Comparison of ENCODE assay signal across 8 cellular contexts in genomic region chr22:50531546-50532352, GRCh38. TPM values are rescaled to one million over a fixed set of nuclear protein-coding genes. Genes with fewer than 3 reads are reported as not detected.
DNase-seq lines count a peak whose midpoint lies in the region; TF ChIP-seq lines count a peak whose summit lies in the region.

No MANE protein-coding gene starts in this region.

- H3K27me3 ChIP-seq in HUES48 (ENCODE audit: control insufficient read depth, insufficient read depth, low read length) = peaks cover 70% of the 10 kb centered on the region

- peak; percentile 74 for DNase-seq in EL
- peak; percentile 33 for DNase-seq in cerebellar cortex (ENCODE audit: low spot score)
- DNase-seq in kidney tubule cell (ENCODE audit: low spot score) = peak; percentile 64
- DNase-seq in stimulated activated CD4-positive, alpha-beta T cell treated with anti-CD3 and anti-CD28 coated beads, Interleukin-2, amount 100 ng/mL, for 4 hours (ENCODE audit: low read depth) = peak; percentile 76
- DNase-seq in SK-N-DZ (ENCODE audit: low spot score) = no peak
- no peak for DNase-seq in NCI-H1694 treated with DMSO at 0.1 percent for 48 hours (lab: John Stamatoyannopoulos, UW)

- peaks cover 4% of the 10 kb centered on the region for H3K4me1 ChIP-seq in HUES48 (ENCODE audit: control insufficient read depth, insufficient read depth, low read length)

- H3K9me3 ChIP-seq in HUES48 (ENCODE audit: control insufficient read depth, insufficient read depth, low read length) = no peaks in the 10 kb centered on the region

- H3K4me3 ChIP-seq in HUES48 (ENCODE audit: low read depth, low read length) = peak overlapping the region; percentile 65

- no peak overlapping the region for H3K27ac ChIP-seq in HUES48 (ENCODE audit: low read depth, low read length)
- H3K27ac ChIP-seq in VCaP = peak overlapping the region; percentile 71

- H3K36me3 ChIP-seq in HUES48 (ENCODE audit: control insufficient read depth, insufficient read depth, low read length) = no peaks in the 10 kb centered on the region

- TF ChIP-seq CTCF in VCaP (conservative IDR thresholded peaks at IDR 0.05) = no peak

- no peak overlapping the region for H3K9ac ChIP-seq in HUES48 (ENCODE audit: low read depth, low read length)

RNA-seq across cellular contexts. Expression of gene TYMP, which starts 1.9 kb away (rescaled TPM):
- polyA plus RNA-seq in SK-N-DZ (2014; cell fraction: cytosol; rRNA removed) = 1.6 and 3.1 TPM in 2 replicates
- 3.0 and 4.6 TPM in 2 replicates for polyA plus RNA-seq in SK-N-DZ (2014; cell fraction: nucleus; rRNA removed)

RNA-seq across cellular contexts. Expression of gene SCO2, which starts 6.4 kb away (rescaled TPM):
- 1.1 and 5.1 TPM in 2 replicates for polyA plus RNA-seq in SK-N-DZ (2014; cell fraction: cytosol; rRNA removed)
- polyA plus RNA-seq in SK-N-DZ (2014; cell fraction: nucleus; rRNA removed) = 4.3 and 7.6 TPM in 2 replicates

RNA-seq across cellular contexts. Expression of gene KLHDC7B, which starts 13.9 kb away (rescaled TPM):
- polyA plus RNA-seq in SK-N-DZ (2014; cell fraction: cytosol; rRNA removed) = not detected in 2 replicates
- 0.13 TPM in 1 of 2 replicates, not detected in the other for polyA plus RNA-seq in SK-N-DZ (2014; cell fraction: nucleus; rRNA removed)

RNA-seq across cellular contexts. Expression of gene NCAPH2, which starts 23.7 kb away (rescaled TPM):
- 120 and 139 TPM in 2 replicates for polyA plus RNA-seq in SK-N-DZ (2014; cell fraction: cytosol; rRNA removed)
- polyA plus RNA-seq in SK-N-DZ (2014; cell fraction: nucleus; rRNA removed) = 392 and 416 TPM in 2 replicates

RNA-seq across cellular contexts. Expression of gene LMF2, which starts 24.2 kb away (rescaled TPM):
- polyA plus RNA-seq in SK-N-DZ (2014; cell fraction: cytosol; rRNA removed) = 22.3 and 32.0 TPM in 2 replicates
- polyA plus RNA-seq in SK-N-DZ (2014; cell fraction: nucleus; rRNA removed) = 426 and 427 TPM in 2 replicates

Comparison
In these comparisons a context has a peak if more than half of its experiments do, and no peak if none do; other contexts are left out.
1. DNase-seq: peak in EL (single experiment), cerebellar cortex (single experiment), kidney tubule cell (single experiment) and stimulated activated CD4-positive, alpha-beta T cell treated with anti-CD3 and anti-CD28 coated beads, Interleukin-2, amount 100 ng/mL, for 4 hours (single experiment); none in SK-N-DZ (single experiment) and NCI-H1694 treated with DMSO at 0.1 percent for 48 hours (single experiment).